In the genomic region with DNA sequence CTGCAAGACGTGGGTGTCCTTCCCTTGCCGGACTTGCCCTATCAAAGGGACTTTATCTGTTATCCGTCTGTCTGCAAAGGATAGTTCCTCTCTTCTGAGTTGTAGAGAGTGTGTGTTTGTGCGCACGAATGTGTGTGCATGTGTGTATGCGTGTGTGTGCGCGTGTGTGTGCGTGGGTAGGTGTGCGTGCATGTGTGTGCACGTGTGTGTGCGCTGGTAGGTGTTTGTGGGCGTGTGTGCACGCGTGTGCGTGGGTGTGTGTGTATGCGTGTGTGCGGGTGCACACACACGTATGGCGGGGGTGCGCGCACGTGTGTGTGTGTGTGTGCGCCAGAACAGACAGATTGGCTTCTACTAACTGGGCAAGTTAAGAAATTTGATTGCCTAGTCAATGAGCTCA, we compare ENCODE assay signal across 16 cellular contexts.
"Had no signal": no experiment of that assay in that cellular context is flagged by ENCODE, and none has a peak within 500 bp of the region (broad histone marks: within the 10 kb centered on the region; RNA-seq: fewer than 3 reads in every experiment).

No MANE protein-coding gene starts in this region.

- H3K27ac Mint-ChIP-seq: activated naive CD8-positive, alpha-beta T cell treated with anti-CD3 and anti-CD28 coated beads for 36 hours; dendritic cell treated with granulocyte-macrophage colony-stimulating factor and Interleukin-4, amounts not matched to agents 40 ng/mL and 50 ng/mL, for 4 days; effector memory CD8-positive, alpha-beta T cell; immature natural killer cell; mesothelial cell of epicardium had no signal

- H3K4me3 Mint-ChIP-seq: activated naive CD8-positive, alpha-beta T cell treated with anti-CD3 and anti-CD28 coated beads for 36 hours; activated T-cell treated with anti-CD3 and anti-CD28 coated beads, Interleukin-2, amount 50 U/mL, for 4 hours; dendritic cell treated with granulocyte-macrophage colony-stimulating factor and Interleukin-4, amounts not matched to agents 40 ng/mL and 50 ng/mL, for 4 days; effector memory CD8-positive, alpha-beta T cell; immature natural killer cell; mesothelial cell of epicardium had no signal

- DNase-seq: activated CD4-positive, CD25-positive, alpha-beta regulatory T cell treated with anti-CD3 and anti-CD28 coated beads, Interleukin-2, amount 50 U/mL, for 72 hours; activated gamma-delta T cell; activated naive CD8-positive, alpha-beta T cell treated with anti-CD3 and anti-CD28 coated beads for 36 hours; activated T-cell treated with anti-CD3 and anti-CD28 coated beads, Interleukin-2, amount 50 U/mL, for 4 hours; aorta; effector memory CD8-positive, alpha-beta T cell; foreskin keratinocyte; head of caudate nucleus; immature natural killer cell; stimulated activated CD4-positive, alpha-beta T cell treated with anti-CD3 and anti-CD28 coated beads, Interleukin-2, amount 100 ng/mL, for 48 hours; stimulated activated naive CD4-positive, alpha-beta T cell; SW 1271; upper lobe of right lung had no signal

- H3K9me3 Mint-ChIP-seq: activated naive CD8-positive, alpha-beta T cell treated with anti-CD3 and anti-CD28 coated beads for 36 hours; activated T-cell treated with anti-CD3 and anti-CD28 coated beads, Interleukin-2, amount 50 U/mL, for 4 hours; dendritic cell treated with granulocyte-macrophage colony-stimulating factor and Interleukin-4, amounts not matched to agents 40 ng/mL and 50 ng/mL, for 4 days; effector memory CD8-positive, alpha-beta T cell; mesothelial cell of epicardium had no signal

- H3K27me3 ChIP-seq: foreskin keratinocyte, neutrophil, upper lobe of right lung had no signal

- H3K36me3 Mint-ChIP-seq: activated naive CD8-positive, alpha-beta T cell treated with anti-CD3 and anti-CD28 coated beads for 36 hours; mesothelial cell of epicardium had no signal

- H3K36me3 ChIP-seq: neutrophil, upper lobe of right lung had no signal

- H3K27ac ChIP-seq: foreskin keratinocyte, neutrophil, upper lobe of right lung had no signal

- H3K9me3 ChIP-seq: neutrophil, upper lobe of right lung had no signal

- ATAC-seq: activated T-cell treated with anti-CD3 and anti-CD28 coated beads, Interleukin-2, amount 50 U/mL, for 4 hours; effector memory CD8-positive, alpha-beta T cell; foreskin keratinocyte; upper lobe of right lung had no signal

- H3K4me1 ChIP-seq: foreskin keratinocyte had no signal

- H3K4me3 ChIP-seq: upper lobe of right lung had no signal
